ENCODE assay signal across 1 cellular context in genomic region chr15:40893733-40894688, GRCh38.
TF ChIP-seq lines count a peak whose summit lies in the region.

Gene VPS18 (plus strand): TSS chr15:40894450. CDS start chr15:40894769, 319 bp downstream.

TF ChIP-seq in GM12878, 131 proteins besides CTCF, POLR2A, EP300 and RAD21 (continued from another document and continues in another):
- TF ChIP-seq IRF5 (IDR thresholded peaks at IDR 0.05; ENCODE audit: borderline replicate concordance), result no peak
- TF ChIP-seq SUZ12 (IDR thresholded peaks at IDR 0.05; ENCODE audit: unreplicated experiment), result no peak
- no peak for TF ChIP-seq WRNIP1 (IDR thresholded peaks at IDR 0.05; ENCODE audit: borderline replicate concordance, low read depth, low read length)
- TF ChIP-seq CBX3 (IDR thresholded peaks at IDR 0.05; ENCODE audit: borderline replicate concordance, low read depth), result no peak
- no peak for TF ChIP-seq SUPT20H (IDR thresholded peaks at IDR 0.05; ENCODE audit: borderline replicate concordance, control insufficient read depth, low read depth, low read length)
- TF ChIP-seq BRCA1 (IDR thresholded peaks at IDR 0.05; ENCODE audit: low read depth, low read length), result no peak
- TF ChIP-seq YBX1 (IDR thresholded peaks at IDR 0.05), result no peak
- TF ChIP-seq RUNX3 (IDR thresholded peaks at IDR 0.05; ENCODE audit: low read length), result no peak
- TF ChIP-seq PBX3 (IDR thresholded peaks at IDR 0.05; ENCODE audit: insufficient replicate concordance, low read depth, low read length), result peak; percentile 56
- TF ChIP-seq CUX1 (IDR thresholded peaks at IDR 0.05; ENCODE audit: insufficient replicate concordance, low read depth, low read length), result no peak
- TF ChIP-seq NRF1 (conservative IDR thresholded peaks at IDR 0.05; ENCODE audit: low read depth, low read length), result peak; percentile 16; the same call in 1 of the 2 replicates
- TF ChIP-seq GABPA (IDR thresholded peaks at IDR 0.05; ENCODE audit: low read depth), result peak; percentile 79
- TF ChIP-seq HDAC2 (IDR thresholded peaks at IDR 0.05), result no peak
- TF ChIP-seq RCOR1 (conservative IDR thresholded peaks at IDR 0.05; ENCODE audit: low read depth, low read length), result 0 out of 2 replicates have a peak, but pooled peaks have one; percentile 59
- TF ChIP-seq, protein P1, sequence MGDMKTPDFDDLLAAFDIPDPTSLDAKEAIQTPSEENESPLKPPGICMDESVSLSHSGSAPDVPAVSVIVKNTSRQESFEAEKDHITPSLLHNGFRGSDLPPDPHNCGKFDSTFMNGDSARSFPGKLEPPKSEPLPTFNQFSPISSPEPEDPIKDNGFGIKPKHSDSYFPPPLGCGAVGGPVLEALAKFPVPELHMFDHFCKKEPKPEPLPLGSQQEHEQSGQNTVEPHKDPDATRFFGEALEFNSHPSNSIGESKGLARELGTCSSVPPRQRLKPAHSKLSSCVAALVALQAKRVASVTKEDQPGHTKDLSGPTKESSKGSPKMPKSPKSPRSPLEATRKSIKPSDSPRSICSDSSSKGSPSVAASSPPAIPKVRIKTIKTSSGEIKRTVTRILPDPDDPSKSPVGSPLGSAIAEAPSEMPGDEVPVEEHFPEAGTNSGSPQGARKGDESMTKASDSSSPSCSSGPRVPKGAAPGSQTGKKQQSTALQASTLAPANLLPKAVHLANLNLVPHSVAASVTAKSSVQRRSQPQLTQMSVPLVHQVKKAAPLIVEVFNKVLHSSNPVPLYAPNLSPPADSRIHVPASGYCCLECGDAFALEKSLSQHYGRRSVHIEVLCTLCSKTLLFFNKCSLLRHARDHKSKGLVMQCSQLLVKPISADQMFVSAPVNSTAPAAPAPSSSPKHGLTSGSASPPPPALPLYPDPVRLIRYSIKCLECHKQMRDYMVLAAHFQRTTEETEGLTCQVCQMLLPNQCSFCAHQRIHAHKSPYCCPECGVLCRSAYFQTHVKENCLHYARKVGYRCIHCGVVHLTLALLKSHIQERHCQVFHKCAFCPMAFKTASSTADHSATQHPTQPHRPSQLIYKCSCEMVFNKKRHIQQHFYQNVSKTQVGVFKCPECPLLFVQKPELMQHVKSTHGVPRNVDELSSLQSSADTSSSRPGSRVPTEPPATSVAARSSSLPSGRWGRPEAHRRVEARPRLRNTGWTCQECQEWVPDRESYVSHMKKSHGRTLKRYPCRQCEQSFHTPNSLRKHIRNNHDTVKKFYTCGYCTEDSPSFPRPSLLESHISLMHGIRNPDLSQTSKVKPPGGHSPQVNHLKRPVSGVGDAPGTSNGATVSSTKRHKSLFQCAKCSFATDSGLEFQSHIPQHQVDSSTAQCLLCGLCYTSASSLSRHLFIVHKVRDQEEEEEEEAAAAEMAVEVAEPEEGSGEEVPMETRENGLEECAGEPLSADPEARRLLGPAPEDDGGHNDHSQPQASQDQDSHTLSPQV (IDR thresholded peaks at IDR 0.05), result no peak
- TF ChIP-seq, protein P2, sequence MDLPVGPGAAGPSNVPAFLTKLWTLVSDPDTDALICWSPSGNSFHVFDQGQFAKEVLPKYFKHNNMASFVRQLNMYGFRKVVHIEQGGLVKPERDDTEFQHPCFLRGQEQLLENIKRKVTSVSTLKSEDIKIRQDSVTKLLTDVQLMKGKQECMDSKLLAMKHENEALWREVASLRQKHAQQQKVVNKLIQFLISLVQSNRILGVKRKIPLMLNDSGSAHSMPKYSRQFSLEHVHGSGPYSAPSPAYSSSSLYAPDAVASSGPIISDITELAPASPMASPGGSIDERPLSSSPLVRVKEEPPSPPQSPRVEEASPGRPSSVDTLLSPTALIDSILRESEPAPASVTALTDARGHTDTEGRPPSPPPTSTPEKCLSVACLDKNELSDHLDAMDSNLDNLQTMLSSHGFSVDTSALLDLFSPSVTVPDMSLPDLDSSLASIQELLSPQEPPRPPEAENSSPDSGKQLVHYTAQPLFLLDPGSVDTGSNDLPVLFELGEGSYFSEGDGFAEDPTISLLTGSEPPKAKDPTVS (IDR thresholded peaks at IDR 0.05; ENCODE audit: low read depth, low read length), result no peak
- TF ChIP-seq REST (IDR thresholded peaks at IDR 0.05; ENCODE audit: low read depth, low read length), result no peak
- TF ChIP-seq ZNF384 (IDR thresholded peaks at IDR 0.05; ENCODE audit: borderline replicate concordance, low read depth, low read length), result 0 out of 2 replicates have a peak, but pooled peaks have one; percentile 29
- TF ChIP-seq ASH2L (IDR thresholded peaks at IDR 0.05; ENCODE audit: borderline replicate concordance, low read depth), result no peak
- no peak for TF ChIP-seq CBFB (IDR thresholded peaks at IDR 0.05; ENCODE audit: low read depth)
- peak; percentile 88 for TF ChIP-seq ZNF24 (IDR thresholded peaks at IDR 0.05)
- 0 out of 2 replicates have a peak, but pooled peaks have one; percentile 12 for TF ChIP-seq GATAD2B (conservative IDR thresholded peaks at IDR 0.05; ENCODE audit: low read depth)
- peak; percentile 72 to 85 for TF ChIP-seq EGR1 (IDR thresholded peaks at IDR 0.05; ENCODE audit: borderline replicate concordance in 1 of 2, low read depth in 2 of 2, low read length in 2 of 2)
- TF ChIP-seq, protein P3, sequence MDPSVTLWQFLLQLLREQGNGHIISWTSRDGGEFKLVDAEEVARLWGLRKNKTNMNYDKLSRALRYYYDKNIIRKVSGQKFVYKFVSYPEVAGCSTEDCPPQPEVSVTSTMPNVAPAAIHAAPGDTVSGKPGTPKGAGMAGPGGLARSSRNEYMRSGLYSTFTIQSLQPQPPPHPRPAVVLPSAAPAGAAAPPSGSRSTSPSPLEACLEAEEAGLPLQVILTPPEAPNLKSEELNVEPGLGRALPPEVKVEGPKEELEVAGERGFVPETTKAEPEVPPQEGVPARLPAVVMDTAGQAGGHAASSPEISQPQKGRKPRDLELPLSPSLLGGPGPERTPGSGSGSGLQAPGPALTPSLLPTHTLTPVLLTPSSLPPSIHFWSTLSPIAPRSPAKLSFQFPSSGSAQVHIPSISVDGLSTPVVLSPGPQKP (IDR thresholded peaks at IDR 0.05; ENCODE audit: low read depth, low read length), result no peak; the same call in 1 of the 2 replicates
- no peak for TF ChIP-seq CHD1 (IDR thresholded peaks at IDR 0.05; ENCODE audit: low read depth, low read length)
- peak; percentile 6; the same call in 1 of the 2 replicates for TF ChIP-seq TCF3 (IDR thresholded peaks at IDR 0.05; ENCODE audit: borderline replicate concordance, insufficient read depth, low read depth, low read length)
- TF ChIP-seq CHD4 (IDR thresholded peaks at IDR 0.05), result no peak
- TF ChIP-seq LARP7 (IDR thresholded peaks at IDR 0.05), result no peak; the same call in none of the 2 replicates
- peak; percentile 39; the same call in 1 of the 2 replicates for TF ChIP-seq IKZF1 (conservative IDR thresholded peaks at IDR 0.05)
- TF ChIP-seq, protein P4, sequence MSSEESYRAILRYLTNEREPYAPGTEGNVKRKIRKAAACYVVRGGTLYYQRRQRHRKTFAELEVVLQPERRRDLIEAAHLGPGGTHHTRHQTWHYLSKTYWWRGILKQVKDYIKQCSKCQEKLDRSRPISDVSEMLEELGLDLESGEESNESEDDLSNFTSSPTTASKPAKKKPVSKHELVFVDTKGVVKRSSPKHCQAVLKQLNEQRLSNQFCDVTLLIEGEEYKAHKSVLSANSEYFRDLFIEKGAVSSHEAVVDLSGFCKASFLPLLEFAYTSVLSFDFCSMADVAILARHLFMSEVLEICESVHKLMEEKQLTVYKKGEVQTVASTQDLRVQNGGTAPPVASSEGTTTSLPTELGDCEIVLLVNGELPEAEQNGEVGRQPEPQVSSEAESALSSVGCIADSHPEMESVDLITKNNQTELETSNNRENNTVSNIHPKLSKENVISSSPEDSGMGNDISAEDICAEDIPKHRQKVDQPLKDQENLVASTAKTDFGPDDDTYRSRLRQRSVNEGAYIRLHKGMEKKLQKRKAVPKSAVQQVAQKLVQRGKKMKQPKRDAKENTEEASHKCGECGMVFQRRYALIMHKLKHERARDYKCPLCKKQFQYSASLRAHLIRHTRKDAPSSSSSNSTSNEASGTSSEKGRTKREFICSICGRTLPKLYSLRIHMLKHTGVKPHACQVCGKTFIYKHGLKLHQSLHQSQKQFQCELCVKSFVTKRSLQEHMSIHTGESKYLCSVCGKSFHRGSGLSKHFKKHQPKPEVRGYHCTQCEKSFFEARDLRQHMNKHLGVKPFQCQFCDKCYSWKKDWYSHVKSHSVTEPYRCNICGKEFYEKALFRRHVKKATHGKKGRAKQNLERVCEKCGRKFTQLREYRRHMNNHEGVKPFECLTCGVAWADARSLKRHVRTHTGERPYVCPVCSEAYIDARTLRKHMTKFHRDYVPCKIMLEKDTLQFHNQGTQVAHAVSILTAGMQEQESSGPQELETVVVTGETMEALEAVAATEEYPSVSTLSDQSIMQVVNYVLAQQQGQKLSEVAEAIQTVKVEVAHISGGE (CRISPR knock-in tag; IDR thresholded peaks at IDR 0.05), result no peak
